ENCODE assay signal across 32 cellular contexts in genomic region chr5:114332493-114332892, GRCh38. TPM values are rescaled to one million over a fixed set of nuclear protein-coding genes. Genes with fewer than 3 reads are reported as not detected.
"Had no signal": no experiment of that assay in that cellular context is flagged by ENCODE, and none has a peak within 500 bp of the region (broad histone marks: within the 10 kb centered on the region; RNA-seq: fewer than 3 reads in every experiment).

No MANE protein-coding gene starts in this region.

- ATAC-seq: heart right ventricle; lower lobe of right lung; natural killer cell treated with Interleukin-12 subunit alpha and Interleukin-12 subunit beta and Interleukin-15 and Interleukin-18, amount 100 ng/mL, for 72 hours; sciatic nerve; stimulated activated memory B cell treated with anti-CD40 and anti-IgM and Interleukin-4, amounts not matched to agents 10 μg/mL and 1 μg/mL and 100 μg/mL, for 72 hours; stimulated activated naive CD8-positive, alpha-beta T cell treated with anti-CD3 and anti-CD28 coated beads, Interleukin-15, Interleukin-2, amounts not matched to agents 100 U/mL and 50 U/mL, for 24 hours had no signal

- H3K9me3 ChIP-seq: esophagus muscularis mucosa, heart right ventricle, left ventricle myocardium inferior, lower lobe of right lung, neutrophil, right atrium auricular region, thoracic aorta, tibial nerve, upper lobe of left lung, uterus had no signal

- H3K36me3 ChIP-seq: esophagus muscularis mucosa, heart right ventricle, left ventricle myocardium inferior, lower lobe of right lung, neutrophil, right atrium auricular region, thoracic aorta, tibial nerve, upper lobe of left lung, uterus had no signal

- H3K4me1 ChIP-seq: heart right ventricle, lower lobe of right lung, parathyroid adenoma, right atrium auricular region, tibial nerve, upper lobe of left lung, uterus had no signal

- H3K27me3 ChIP-seq: esophagus muscularis mucosa, heart right ventricle, neutrophil, right atrium auricular region, tibial nerve, upper lobe of left lung, uterus had no signal

- H3K4me3 ChIP-seq: coronary artery, esophagus muscularis mucosa, heart right ventricle, left ventricle myocardium inferior, lower lobe of right lung, right atrium auricular region, thoracic aorta, tibial nerve, upper lobe of left lung, uterus had no signal

- H3K9ac ChIP-seq: parathyroid adenoma had no signal

- DNase-seq: dermis blood vessel endothelial cell; effector memory CD4-positive, alpha-beta T cell; foreskin melanocyte; glutamatergic neuron; heart right ventricle; hypothalamus; immature natural killer cell; islet precursor cell; kidney glomerular epithelial cell; left colon; left ventricle myocardium inferior; lower lobe of right lung; naive B cell; stimulated activated CD4-positive, alpha-beta T cell treated with anti-CD3 and anti-CD28 coated beads, Interleukin-2, amount 100 ng/mL, for 24 hours; stimulated activated CD4-positive, alpha-beta T cell treated with anti-CD3 and anti-CD28 coated beads, Interleukin-4, amount 100 ng/mL, for 4 hours; stimulated activated naive CD8-positive, alpha-beta T cell treated with anti-CD3 and anti-CD28 coated beads, Interleukin-15, Interleukin-2, amounts not matched to agents 100 U/mL and 50 U/mL, for 24 hours; substantia nigra; upper lobe of left lung; uterus had no signal

- H3K27ac ChIP-seq: coronary artery, esophagus muscularis mucosa, heart right ventricle, left ventricle myocardium inferior, lower lobe of right lung, neutrophil, parathyroid adenoma, right atrium auricular region, thoracic aorta, tibial nerve, uterus had no signal

- H2AFZ ChIP-seq: parathyroid adenoma had no signal

RNA-seq across cellular contexts. Expression of gene KCNN2, which starts 29.4 kb away (rescaled TPM):
- total RNA-seq: epithelial cell of proximal tubule; mononuclear cell; natural killer cell treated with Interleukin-12 subunit alpha and Interleukin-12 subunit beta and Interleukin-15 and Interleukin-18, amount 100 ng/mL, for 72 hours; osteoblast; thoracic aorta had no signal
- polyA plus RNA-seq: immature natural killer cell had no signal
